In genomic region chr20:3767434-3768341, GRCh38 we compare ENCODE assay signal across 1 cellular context.
TF ChIP-seq lines count a peak whose summit lies in the region.

Gene ADISSP, minus strand, starts transcription at chr20:3767753. Its CDS starts 7,653 bp downstream, at chr20:3760100.

TF ChIP-seq in GM23338, 12 proteins besides CTCF, POLR2A, EP300 and RAD21 (continued from another document):
- TF ChIP-seq ZNF462 (CRISPR knock-in tag; IDR thresholded peaks at IDR 0.05) (no peak), NANOG (IDR thresholded peaks at IDR 0.05; ENCODE audit: borderline replicate concordance) (no peak)
TF ChIP-seq in GM23338: peak in this region for 2.
